ENCODE assay signal across 21 cellular contexts in the genomic region with DNA sequence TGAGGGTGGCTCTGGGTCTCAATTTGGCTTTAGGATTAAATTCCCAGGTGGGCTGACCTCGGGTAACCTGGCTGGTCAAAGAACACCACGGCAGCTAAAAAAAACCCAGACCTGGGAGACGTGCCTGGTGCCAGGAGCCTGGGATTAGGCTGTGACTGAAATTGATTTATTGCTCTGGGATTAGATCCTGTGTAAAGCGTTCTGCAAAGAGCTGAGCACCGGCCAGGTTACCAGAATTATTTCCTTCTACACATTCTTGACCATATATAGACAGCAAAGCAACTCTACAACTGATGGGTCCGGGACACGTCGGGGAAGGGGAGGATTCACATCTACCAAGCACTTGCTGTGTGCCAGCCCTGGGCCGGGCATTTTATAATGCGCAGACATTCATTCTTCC. TPM values are rescaled to one million over a fixed set of nuclear protein-coding genes. Genes with fewer than 3 reads are reported as not detected.
DNase-seq lines count a peak whose midpoint lies in the region; ATAC-seq, FAIRE-seq and TF ChIP-seq lines count a peak whose summit lies in the region.
"Had no signal": no experiment of that assay in that cellular context is flagged by ENCODE, and none has a peak within 500 bp of the region (broad histone marks: within the 10 kb centered on the region; RNA-seq: fewer than 3 reads in every experiment).

No MANE protein-coding gene starts in this region.

- no peak for TF ChIP-seq EP300 in gastroesophageal sphincter (IDR thresholded peaks at IDR 0.05)

- TF ChIP-seq POLR2A in gastroesophageal sphincter (IDR thresholded peaks at IDR 0.05) = no peak

- 40 to 45% methylated on average over 4 to 10 of the region's 10 CpGs for WGBS in gastroesophageal sphincter (ENCODE audit: low coverage in 1 of 2), 2 donors
- WGBS in psoas muscle, 3 donors = 24 to 27% (median 25%) methylated on average over 10 of the region's 10 CpGs

- H3K4me1 ChIP-seq in gastroesophageal sphincter (peaks cover 0 to 37% (median 0%) of the 10 kb centered on the region in 3 donors), psoas muscle (peaks cover 10% of the 10 kb centered on the region), kidney (ENCODE audit: control insufficient read depth in 1 of 2, insufficient read depth in 1 of 2, low read depth in 1 of 2, low read length in 2 of 2) (no peaks in the 10 kb centered on the region)
- H3K4me1 ChIP-seq: A549, testis had no signal

- intact Hi-C loops in psoas muscle (cut with DNase I) (no loop called here), kidney (cut with DNase I) (no loop called here)

- TF ChIP-seq CTCF in gastroesophageal sphincter (IDR thresholded peaks at IDR 0.05) = no peak
- TF ChIP-seq CTCF in psoas muscle (IDR thresholded peaks at IDR 0.05) = no peak
- no peak for TF ChIP-seq CTCF in kidney (IDR thresholded peaks at IDR 0.05; ENCODE audit: borderline replicate concordance, extremely low read depth, insufficient read depth)

- H3K27ac ChIP-seq in gastroesophageal sphincter (peak overlapping the region; percentile 73 to 83 (median 82)), psoas muscle (peak overlapping the region; percentile 43), kidney (ENCODE audit: low read depth in 2 of 2, low read length in 2 of 2) (no peak overlapping the region)
- H3K27ac ChIP-seq: A549, C4-2B, neutrophil, SJCRH30, testis had no signal

- H3K36me3 ChIP-seq in gastroesophageal sphincter = peaks cover 0 to 51% of the 10 kb centered on the region in 2 donors
- H3K36me3 ChIP-seq in psoas muscle (ENCODE audit: insufficient read depth in 1 of 2, low read depth in 1 of 2) = no peaks in the 10 kb centered on the region
- peaks cover 4 to 6% of the 10 kb centered on the region in 2 donors for H3K36me3 ChIP-seq in kidney (ENCODE audit: control insufficient read depth in 1 of 2, insufficient read depth in 2 of 2, low read length in 2 of 2)
- H3K36me3 ChIP-seq: SJCRH30 had no signal

- DNase-seq in A172 (ENCODE audit: low spot score) = peak; percentile 19
- DNase-seq in NCI-H774 (lab: John Stamatoyannopoulos, UW) = peak; percentile 1
- no peak for DNase-seq in psoas muscle
- no peak for DNase-seq in kidney
- DNase-seq in KG1 (lab: John Stamatoyannopoulos, UW) = no peak
- no peak for DNase-seq in NOMO-1 (lab: John Stamatoyannopoulos, UW; ENCODE audit: unreplicated experiment in 2 of 2)
- DNase-seq: activated CD4-positive, CD25-positive, alpha-beta regulatory T cell; central memory CD4-positive, alpha-beta T cell; effector memory CD4-positive, alpha-beta T cell; MM.1S; NCI-H1930; SJCRH30; T-helper 2 cell; testis had no signal

- no peaks in the 10 kb centered on the region for H3K27me3 ChIP-seq in gastroesophageal sphincter
- H3K27me3 ChIP-seq in psoas muscle (ENCODE audit: insufficient read depth in 3 of 3, low read length in 2 of 3) = no peaks in the 10 kb centered on the region
- H3K27me3 ChIP-seq: neutrophil, SJCRH30, testis had no signal

- H3K9me3 ChIP-seq in gastroesophageal sphincter = no peaks in the 10 kb centered on the region
- no peaks in the 10 kb centered on the region for H3K9me3 ChIP-seq in psoas muscle
- peaks cover 0 to 4% of the 10 kb centered on the region in 2 donors for H3K9me3 ChIP-seq in kidney (ENCODE audit: control insufficient read depth in 1 of 2, low read length in 2 of 2)
- H3K9me3 ChIP-seq: A549, neutrophil, SJCRH30, testis had no signal

- no peak overlapping the region for H3K9ac ChIP-seq in kidney (ENCODE audit: low read length in 2 of 2)

- ATAC-seq in gastroesophageal sphincter (peak; percentile 95), psoas muscle (peak; percentile 26 to 83 (median 73)), GM18909 (IDR thresholded peaks at IDR 0.05; ENCODE audit: poor library complexity, unreplicated experiment) (no peak)
- ATAC-seq: A549, HCT116 had no signal

- FAIRE-seq in kidney (lab: Jason Lieb, UNC) = no peak
- FAIRE-seq: A549, keratinocyte had no signal

- H3K4me3 ChIP-seq in gastroesophageal sphincter (no peak overlapping the region), psoas muscle (no peak overlapping the region), kidney (ENCODE audit: low read length in 2 of 2) (no peak overlapping the region)
- H3K4me3 ChIP-seq: A549, SJCRH30, testis had no signal

RNA-seq across cellular contexts. Expression of a gene that starts 45.2 kb away (rescaled TPM):
- total RNA-seq in A172 (2014; rRNA removed; shearing (Covaris generic)) = 4.0 and 12.6 TPM in 2 replicates
- total RNA-seq in gastroesophageal sphincter (10 to 100 TPM; 18.1 to 36.9 (median 24.5) TPM), psoas muscle (1 to 10 TPM; 2.3 to 4.8 (median 3.4) TPM), kidney (36.5 TPM)
- polyA plus RNA-seq in psoas muscle (1 to 10 TPM; 2.6 to 3.6 (median 3.2) TPM), kidney (ENCODE audit: insufficient read depth, low read depth, low replicate concordance) (35.0 TPM)

Comparison
In these comparisons a context has a peak if more than half of its experiments do, and no peak if none do; other contexts are left out.
1. DNase-seq: peak in A172 (single experiment) and NCI-H774 (single experiment); none in psoas muscle (0 of 2), kidney (single experiment), KG1 (single experiment) and NOMO-1 (0 of 2).
2. H3K27ac ChIP-seq: peak in gastroesophageal sphincter (4 of 4) and psoas muscle (single experiment); none in kidney (0 of 2).